Comparison of ENCODE assay signal across 19 cellular contexts in genomic region chr15:29970402-29970695, GRCh38.
DNase-seq lines count a peak whose midpoint lies in the region; ATAC-seq lines count a peak whose summit lies in the region.
"Had no signal": no experiment of that assay in that cellular context is flagged by ENCODE, and none has a peak within 500 bp of the region (broad histone marks: within the 10 kb centered on the region; RNA-seq: fewer than 3 reads in every experiment).

No MANE protein-coding gene starts in this region.

- peaks cover 70% of the 10 kb centered on the region for H3K27me3 Mint-ChIP-seq in activated T-cell treated with anti-CD3 and anti-CD28 coated beads, Interleukin-2, amount 50 U/mL, for 24 hours

- H3K36me3 Mint-ChIP-seq in activated T-cell treated with anti-CD3 and anti-CD28 coated beads, Interleukin-2, amount 50 U/mL, for 24 hours (ENCODE audit: low read depth): no peaks in the 10 kb centered on the region

- H3K27ac Mint-ChIP-seq in activated T-cell treated with anti-CD3 and anti-CD28 coated beads, Interleukin-2, amount 50 U/mL, for 24 hours: no peak overlapping the region
- H3K27ac Mint-ChIP-seq: activated naive CD8-positive, alpha-beta T cell treated with anti-CD3 and anti-CD28 coated beads for 36 hours; activated T-helper 1 cell treated with anti-CD3 and anti-CD28 coated beads, Interleukin-12 subunit alpha, Interleukin-12 subunit beta, Interleukin-2, Interleukin-4 antibody, amounts not matched to agents 30 ng/mL and 10 ng/mL and 1 ng/mL, durations not matched to agents 14 hours and 24 hours and 36 hours; T-helper 2 cell treated with Interferon-gamma antibody and Interleukin-4, amounts not matched to agents 5 μg/mL and 100 μg/mL, for 36 hours had no signal

- no peaks in the 10 kb centered on the region for H3K9me3 Mint-ChIP-seq in activated T-cell treated with anti-CD3 and anti-CD28 coated beads, Interleukin-2, amount 50 U/mL, for 24 hours
- H3K9me3 Mint-ChIP-seq: activated T-helper 1 cell treated with anti-CD3 and anti-CD28 coated beads, Interleukin-12 subunit alpha, Interleukin-12 subunit beta, Interleukin-2, Interleukin-4 antibody, amounts not matched to agents 30 ng/mL and 10 ng/mL and 1 ng/mL, durations not matched to agents 14 hours and 24 hours and 36 hours; T-helper 2 cell treated with Interferon-gamma antibody and Interleukin-4, amounts not matched to agents 5 μg/mL and 100 μg/mL, for 36 hours had no signal

- DNase-seq in M059J (ENCODE audit: low read depth): peak; percentile 18
- no peak for DNase-seq in caudate nucleus (lab: John Stamatoyannopoulos, UW)
- DNase-seq in left kidney (ENCODE audit: low read depth, low spot score): peak; percentile 15
- peak; percentile 61 for DNase-seq in renal cortical epithelial cell (ENCODE audit: low read depth)
- no peak for DNase-seq in ureter (ENCODE audit: low spot score)
- no peak for DNase-seq in activated T-cell treated with anti-CD3 and anti-CD28 coated beads, Interleukin-2, amount 50 U/mL, for 24 hours
- DNase-seq: activated naive CD8-positive, alpha-beta T cell treated with anti-CD3 and anti-CD28 coated beads for 36 hours; foreskin keratinocyte; KG1; NCI-H1105 treated with DMSO at 0.1 percent for 48 hours; NCI-H774; ovary; SJCRH30; stimulated activated CD4-positive, alpha-beta T cell treated with anti-CD3 and anti-CD28 coated beads, Interleukin-1b, Interleukin-23, amount 100 ng/mL, for 48 hours had no signal

- peak overlapping the region; percentile 86 for H3K27ac ChIP-seq in caudate nucleus (ENCODE audit: low read depth, low read length)
- H3K27ac ChIP-seq: BLaER1, foreskin keratinocyte, ovary, SJCRH30 had no signal

- peaks cover 2% of the 10 kb centered on the region for H3K4me1 Mint-ChIP-seq in activated T-cell treated with anti-CD3 and anti-CD28 coated beads, Interleukin-2, amount 50 U/mL, for 24 hours (ENCODE audit: low read depth)
- H3K4me1 Mint-ChIP-seq: activated naive CD8-positive, alpha-beta T cell treated with anti-CD3 and anti-CD28 coated beads for 36 hours had no signal

- no peak overlapping the region for H3K4me3 Mint-ChIP-seq in activated T-cell treated with anti-CD3 and anti-CD28 coated beads, Interleukin-2, amount 50 U/mL, for 24 hours
- H3K4me3 Mint-ChIP-seq: activated naive CD8-positive, alpha-beta T cell treated with anti-CD3 and anti-CD28 coated beads for 36 hours; activated T-helper 1 cell treated with anti-CD3 and anti-CD28 coated beads, Interleukin-12 subunit alpha, Interleukin-12 subunit beta, Interleukin-2, Interleukin-4 antibody, amounts not matched to agents 30 ng/mL and 10 ng/mL and 1 ng/mL, durations not matched to agents 14 hours and 24 hours and 36 hours; T-helper 2 cell treated with Interferon-gamma antibody and Interleukin-4, amounts not matched to agents 5 μg/mL and 100 μg/mL, for 36 hours had no signal

- no peak for ATAC-seq in GM21737 (IDR thresholded peaks at IDR 0.05; ENCODE audit: unreplicated experiment)
- ATAC-seq: activated CD4-positive, CD25-positive, alpha-beta regulatory T cell treated with anti-CD3 and anti-CD28 coated beads, Interleukin-2, amount 50 U/mL, for 24 hours; foreskin keratinocyte had no signal

Comparison
In these comparisons a context has a peak if more than half of its experiments do, and no peak if none do; other contexts are left out.
1. DNase-seq: peak in M059J (single experiment), left kidney (single experiment) and renal cortical epithelial cell (single experiment); none in caudate nucleus (0 of 61), ureter (single experiment) and activated T-cell treated with anti-CD3 and anti-CD28 coated beads, Interleukin-2, amount 50 U/mL, for 24 hours (single experiment).